ENCODE assay signal across 2 cellular contexts in genomic region chr2:78707776-78708386, GRCh38.
TF ChIP-seq lines count a peak whose summit lies in the region.

No MANE protein-coding gene starts in this region.

TF ChIP-seq in HepG2, 621 proteins besides CTCF, POLR2A, EP300 and RAD21 (continued from another document):
- peak; percentile 82 to 94 for TF ChIP-seq MAFK (conservative IDR thresholded peaks at IDR 0.05 in 1 of 2, IDR thresholded peaks at IDR 0.05 in 1 of 2; ENCODE audit: low read length in 2 of 2)
- no peak for TF ChIP-seq DNMT3B (CRISPR knock-in tag; conservative IDR thresholded peaks at IDR 0.05)
- no peak for TF ChIP-seq SRSF4 (IDR thresholded peaks at IDR 0.05; ENCODE audit: low read depth, low read length, poor library complexity, severe bottlenecking)
- TF ChIP-seq TAF1 (CRISPR knock-in tag; IDR thresholded peaks at IDR 0.05): no peak
- TF ChIP-seq MAFF (IDR thresholded peaks at IDR 0.05; ENCODE audit: low read depth, low read length): peak; percentile 86
- TF ChIP-seq CBX1 (IDR thresholded peaks at IDR 0.05; ENCODE audit: low read depth): no peak
TF ChIP-seq in HepG2: peak in this region for 2.

TF ChIP-seq in H1, 55 proteins besides CTCF, POLR2A, EP300 and RAD21 (continued from another document):
- TF ChIP-seq USF2 (IDR thresholded peaks at IDR 0.05; ENCODE audit: low read length) (no peak), YY1 (IDR thresholded peaks at IDR 0.05; ENCODE audit: low read depth, low read length) (no peak), BACH1 (IDR thresholded peaks at IDR 0.05; ENCODE audit: low read length) (no peak), MAFK (IDR thresholded peaks at IDR 0.05; ENCODE audit: low read depth, low read length) (peak; percentile 68)
